In the genomic region with DNA sequence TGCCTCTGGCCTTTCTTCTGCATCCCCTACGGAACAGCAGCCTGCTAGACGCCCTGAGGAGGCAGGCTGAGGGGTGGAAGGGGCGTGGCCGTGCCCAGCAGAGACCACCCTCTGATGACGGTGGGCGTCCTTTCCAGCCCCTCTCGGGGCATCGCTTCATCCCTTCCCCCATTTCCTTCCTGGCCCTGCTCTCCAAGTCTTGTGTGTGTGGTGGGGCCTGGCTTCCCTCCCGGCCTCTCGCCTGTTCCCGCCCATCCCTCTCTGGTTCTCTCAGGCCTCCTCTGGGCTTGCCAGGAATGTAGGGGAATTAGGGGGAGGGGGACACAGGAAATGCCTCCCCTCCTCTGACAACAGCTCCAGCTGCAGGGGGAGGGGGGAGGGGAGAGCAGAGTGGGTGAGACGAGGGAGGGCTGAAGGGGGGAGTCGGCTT, we compare ENCODE assay signal across 10 cellular contexts. TPM values are rescaled to one million over a fixed set of nuclear protein-coding genes. Genes with fewer than 3 reads are reported as not detected.
DNase-seq lines count a peak whose midpoint lies in the region; ATAC-seq and TF ChIP-seq lines count a peak whose summit lies in the region.
"Had no signal": no experiment of that assay in that cellular context is flagged by ENCODE, and none has a peak within 500 bp of the region (broad histone marks: within the 10 kb centered on the region; RNA-seq: fewer than 3 reads in every experiment).

No MANE protein-coding gene starts in this region.

- H3K4me2 ChIP-seq in BLaER1 treated with 17β-estradiol and CSF1 and Interleukin-3, amounts not matched to agents 10 nM and 100 nM = peak overlapping the region; percentile 73 to 96 (median 93)
- H3K4me2 ChIP-seq in parathyroid adenoma (ENCODE audit: low read length) = no peak overlapping the region

- DNase-seq in left cardiac atrium (peak; percentile 82), OCI-M2 (lab: John Stamatoyannopoulos, UW; ENCODE audit: unreplicated experiment) (no peak), NCI-H510A (lab: John Stamatoyannopoulos, UW) (no peak)
- no peak for DNase-seq in stimulated activated CD4-positive, alpha-beta T cell treated with anti-CD3 and anti-CD28 coated beads, Interleukin-2, amount 100 ng/mL, for 24 hours
- no peak for DNase-seq in stimulated activated naive CD4-positive, alpha-beta T cell (lab: John Stamatoyannopoulos, UW)
- DNase-seq: activated T-cell treated with anti-CD3 and anti-CD28 coated beads, Interleukin-2, amount 50 U/mL, for 48 hours; KG1 had no signal

- no peak for ATAC-seq in activated T-helper 17 cell treated with anti-CD3 and anti-CD28 coated beads, Interleukin-2, amount 50 U/mL, for 72 hours (replicated peaks)
- peak; percentile 65 to 75 for ATAC-seq in left cardiac atrium

- H3K27me3 ChIP-seq in BLaER1 treated with 17β-estradiol and CSF1 and Interleukin-3, amounts not matched to agents 10 nM and 100 nM = no peaks in the 10 kb centered on the region
- H3K27me3 ChIP-seq in parathyroid adenoma (ENCODE audit: control insufficient read depth, insufficient read depth, low read length) = no peaks in the 10 kb centered on the region

- no peak for TF ChIP-seq CTCF in parathyroid adenoma (IDR thresholded peaks at IDR 0.05)

- H3K4me1 Mint-ChIP-seq in activated T-helper 17 cell treated with anti-CD3 and anti-CD28 coated beads, Interleukin-2, amount 50 U/mL, for 72 hours = peaks cover 12% of the 10 kb centered on the region

- H3K9me3 Mint-ChIP-seq in activated T-helper 17 cell treated with anti-CD3 and anti-CD28 coated beads, Interleukin-2, amount 50 U/mL, for 72 hours = no peaks in the 10 kb centered on the region

- H3K9ac ChIP-seq in BLaER1 treated with 17β-estradiol and CSF1 and Interleukin-3, amounts not matched to agents 10 nM and 100 nM = peak overlapping the region; percentile 7 to 74 (median 64); a peak in 19 of 22 replicates
- no peak overlapping the region for H3K9ac ChIP-seq in parathyroid adenoma

- no peak overlapping the region for H3K4me3 Mint-ChIP-seq in activated T-helper 17 cell treated with anti-CD3 and anti-CD28 coated beads, Interleukin-2, amount 50 U/mL, for 72 hours

- peak overlapping the region in 10 of 11 experiments; percentile 22 to 85 (median 74); a peak in 18 of 22 replicates for H3K27ac ChIP-seq in BLaER1 treated with 17β-estradiol and CSF1 and Interleukin-3, amounts not matched to agents 10 nM and 100 nM
- H3K27ac ChIP-seq in parathyroid adenoma = peak overlapping the region; percentile 44

- H3K4me1 ChIP-seq in BLaER1 treated with 17β-estradiol and CSF1 and Interleukin-3, amounts not matched to agents 10 nM and 100 nM = peaks cover 58 to 81% (median 69%) of the 10 kb centered on the region in 10 experiments
- H3K4me1 ChIP-seq in parathyroid adenoma = no peaks in the 10 kb centered on the region

- H3K36me3 ChIP-seq in BLaER1 treated with 17β-estradiol and CSF1 and Interleukin-3, amounts not matched to agents 10 nM and 100 nM = peaks cover 7 to 49% (median 17%) of the 10 kb centered on the region in 11 experiments; a peak in 21 of 22 replicates
- no peaks in the 10 kb centered on the region for H3K36me3 ChIP-seq in parathyroid adenoma (ENCODE audit: control insufficient read depth, insufficient read depth, low read length)

- no peaks in the 10 kb centered on the region for H3K27me3 Mint-ChIP-seq in activated T-helper 17 cell treated with anti-CD3 and anti-CD28 coated beads, Interleukin-2, amount 50 U/mL, for 72 hours

- H3K79me2 ChIP-seq in parathyroid adenoma = peaks cover 14% of the 10 kb centered on the region

- no peaks in the 10 kb centered on the region for H3K36me3 Mint-ChIP-seq in activated T-helper 17 cell treated with anti-CD3 and anti-CD28 coated beads, Interleukin-2, amount 50 U/mL, for 72 hours (ENCODE audit: low read depth)

- H3K27ac Mint-ChIP-seq in activated T-helper 17 cell treated with anti-CD3 and anti-CD28 coated beads, Interleukin-2, amount 50 U/mL, for 72 hours = peak overlapping the region; percentile 48

- intact Hi-C loops in left cardiac atrium (cut with DNase I) = no loop called here

- H4K20me1 ChIP-seq in BLaER1 treated with 17β-estradiol and CSF1 and Interleukin-3, amounts not matched to agents 10 nM and 100 nM = peaks cover 67 to 83% (median 81%) of the 10 kb centered on the region in 11 experiments

- H3K9me3 ChIP-seq in BLaER1 treated with 17β-estradiol and CSF1 and Interleukin-3, amounts not matched to agents 10 nM and 100 nM (replicated peaks in 1 of 11) = peaks cover 0 to 20% (median 16%) of the 10 kb centered on the region in 11 experiments; a peak in 13 of 22 replicates
- no peaks in the 10 kb centered on the region for H3K9me3 ChIP-seq in parathyroid adenoma (ENCODE audit: control insufficient read depth, low read length)

- H2AFZ ChIP-seq in parathyroid adenoma = no peak overlapping the region

- H3K4me3 ChIP-seq in BLaER1 treated with 17β-estradiol and CSF1 and Interleukin-3, amounts not matched to agents 10 nM and 100 nM = peak overlapping the region in 5 of 10 experiments; percentile 8 to 38 (median 28); a peak in 4 of 20 replicates
- H3K4me3 ChIP-seq in parathyroid adenoma (ENCODE audit: low read depth, low read length) = no peak overlapping the region

RNA-seq across cellular contexts. Expression of a gene that starts 51.1 kb away (rescaled TPM):
- 10 to 100 TPM; 39.5 to 52.1 TPM for total RNA-seq in activated T-helper 17 cell treated with anti-CD3 and anti-CD28 coated beads, Interleukin-2, amount 50 U/mL, for 72 hours
- 10 to 100 TPM; 47.1 to 66.9 TPM for total RNA-seq in left cardiac atrium
